Comparison of ENCODE assay signal across 12 cellular contexts in genomic region chr13:103351035-103351828, GRCh38.
DNase-seq lines count a peak whose midpoint lies in the region; ATAC-seq and TF ChIP-seq lines count a peak whose summit lies in the region.
"Had no signal": no experiment of that assay in that cellular context is flagged by ENCODE, and none has a peak within 500 bp of the region (broad histone marks: within the 10 kb centered on the region; RNA-seq: fewer than 3 reads in every experiment).

No MANE protein-coding gene starts in this region.

- no peaks in the 10 kb centered on the region for H3K9me2 ChIP-seq in SK-N-SH

- peak overlapping the region in 1 of 2 experiments; percentile 92; a peak in 2 of 4 replicates for H3K27ac ChIP-seq in SK-N-SH (ENCODE audit: low read depth in 2 of 2, low read length in 1 of 2)
- H3K27ac ChIP-seq: Peyer's patch, psoas muscle, uterus had no signal

- H3K79me2 ChIP-seq in SK-N-SH (ENCODE audit: insufficient read depth), result no peaks in the 10 kb centered on the region

- peaks cover 2% of the 10 kb centered on the region for H3K27me3 Mint-ChIP-seq in chondrocyte (ENCODE audit: low read depth)

- POLR2A ChIA-PET in SK-N-SH (lab: Yijun Ruan, JAX), result no interaction called here

- H3K36me3 Mint-ChIP-seq in chondrocyte (ENCODE audit: low read depth), result no peaks in the 10 kb centered on the region

- H3K9me3 ChIP-seq in SK-N-SH, result no peaks in the 10 kb centered on the region
- H3K9me3 ChIP-seq: Peyer's patch, psoas muscle, uterus had no signal

- H3K4me3 Mint-ChIP-seq in chondrocyte (ENCODE audit: unreplicated experiment), result peak overlapping the region; percentile 48

- no peak overlapping the region for H3K4me2 ChIP-seq in SK-N-SH

- H2AFZ ChIP-seq in SK-N-SH (ENCODE audit: low read depth), result no peak overlapping the region

- no peaks in the 10 kb centered on the region for H3K27me3 ChIP-seq in SK-N-SH (ENCODE audit: insufficient read depth)
- H3K27me3 ChIP-seq: Peyer's patch, uterus had no signal

- no peak for TF ChIP-seq RAD21 in SK-N-SH (IDR thresholded peaks at IDR 0.05; ENCODE audit: low read length)

- H3K4me1 ChIP-seq in SK-N-SH (ENCODE audit: control insufficient read depth in 1 of 2, insufficient read depth in 2 of 2, low read depth in 1 of 2, low read length in 1 of 2), result peaks cover 0 to 34% of the 10 kb centered on the region in 2 experiments; a peak in 2 of 4 replicates
- H3K4me1 ChIP-seq: psoas muscle, uterus had no signal

- ATAC-seq in SK-N-SH treated with all-trans-retinoic acid at 6 μM for 48 hours (no peak), GM19351 (IDR thresholded peaks at IDR 0.05; ENCODE audit: unreplicated experiment) (no peak)
- ATAC-seq: psoas muscle had no signal

- WGBS in SK-N-SH (ENCODE audit: low lambda C conversion rate), result 24% methylated on average over 9 of the region's 10 CpGs

- H3F3A ChIP-seq in SK-N-SH (replicated peaks; ENCODE audit: insufficient read depth), result no peaks in the 10 kb centered on the region

- TF ChIP-seq CTCF in SK-N-SH (IDR thresholded peaks at IDR 0.05) (no peak), chondrocyte (IDR thresholded peaks at IDR 0.05) (no peak)

- H3K36me3 ChIP-seq in SK-N-SH (replicated peaks in 1 of 2; ENCODE audit: control insufficient read depth in 1 of 2, insufficient read depth in 2 of 2, low read length in 1 of 2), result no peaks in the 10 kb centered on the region
- H3K36me3 ChIP-seq: Peyer's patch, uterus had no signal

- CTCF ChIA-PET in SK-N-SH (lab: Yijun Ruan, JAX), result no interaction called here

- DNase-seq in SK-N-SH, result no peak
- DNase-seq in chondrocyte (ENCODE audit: low spot score), result no peak
- peak; percentile 87 for DNase-seq in islet precursor cell
- peak; percentile 12 for DNase-seq in stromal cell of bone marrow (ENCODE audit: low read depth)
- DNase-seq in activated CD8-positive, alpha-beta memory T cell treated with anti-CD3 and anti-CD28 coated beads, Interleukin-2, amount 50 U/mL, for 4 hours, result no peak
- no peak for DNase-seq in NCI-H146 treated with DMSO at 0.1 percent for 48 hours (lab: John Stamatoyannopoulos, UW; ENCODE audit: unreplicated experiment)
- DNase-seq: NCI-H2081, Peyer's patch, psoas muscle, uterus had no signal

- H3K27ac Mint-ChIP-seq in chondrocyte (ENCODE audit: unreplicated experiment), result peak overlapping the region; percentile 72

- H3K9me3 Mint-ChIP-seq in chondrocyte (ENCODE audit: low read depth), result peaks cover 3% of the 10 kb centered on the region

- H3K4me1 Mint-ChIP-seq in chondrocyte (ENCODE audit: low read depth), result peaks cover 19% of the 10 kb centered on the region

- H3K4me3 ChIP-seq in SK-N-SH (ENCODE audit: low read depth in 2 of 2, low read length in 1 of 2), result no peak overlapping the region
- H3K4me3 ChIP-seq: Peyer's patch, psoas muscle, uterus had no signal

- no peak for TF ChIP-seq EP300 in SK-N-SH (IDR thresholded peaks at IDR 0.05; ENCODE audit: borderline replicate concordance in 1 of 2, low read depth in 1 of 2, low read length in 1 of 2)

- H4K20me1 ChIP-seq in SK-N-SH (ENCODE audit: insufficient read depth), result no peaks in the 10 kb centered on the region

- H3K9ac ChIP-seq in SK-N-SH, result no peak overlapping the region

TF ChIP-seq in SK-N-SH treated with all-trans-retinoic acid at 6 μM for 48 hours, 23 proteins besides CTCF, POLR2A, EP300 and RAD21:
- no peak for TF ChIP-seq ZNF565 (CRISPR knock-in tag; conservative IDR thresholded peaks at IDR 0.05; ENCODE audit: low read depth)
- TF ChIP-seq TOX (CRISPR knock-in tag; IDR thresholded peaks at IDR 0.05; ENCODE audit: borderline replicate concordance), result no peak
- TF ChIP-seq ARNTL (CRISPR knock-in tag; IDR thresholded peaks at IDR 0.05; ENCODE audit: borderline replicate concordance, low read depth), result no peak
- TF ChIP-seq ISL1 (CRISPR knock-in tag; IDR thresholded peaks at IDR 0.05), result peak; percentile 78

TF ChIP-seq in SK-N-SH, 30 proteins besides CTCF, POLR2A, EP300 and RAD21:
- TF ChIP-seq USF1 (IDR thresholded peaks at IDR 0.05; ENCODE audit: borderline replicate concordance, low read depth) (no peak), SIN3A (IDR thresholded peaks at IDR 0.05; ENCODE audit: borderline replicate concordance, low read depth, low read length) (no peak), FOXJ3 (CRISPR knock-in tag; IDR thresholded peaks at IDR 0.05) (no peak), YY1 (IDR thresholded peaks at IDR 0.05; ENCODE audit: low read depth) (no peak), TEAD4 (IDR thresholded peaks at IDR 0.05; ENCODE audit: borderline replicate concordance, insufficient read depth) (no peak), NRF1 (IDR thresholded peaks at IDR 0.05; ENCODE audit: low read depth, low read length) (no peak), MAX (IDR thresholded peaks at IDR 0.05; ENCODE audit: low read depth) (no peak), RFX5 (IDR thresholded peaks at IDR 0.05; ENCODE audit: low read length) (no peak), USF2 (IDR thresholded peaks at IDR 0.05; ENCODE audit: borderline replicate concordance, low read depth, low read length) (no peak), IRF3 (IDR thresholded peaks at IDR 0.05; ENCODE audit: low read depth, low read length) (no peak), RXRA (IDR thresholded peaks at IDR 0.05; ENCODE audit: borderline replicate concordance, low read depth) (no peak), POLR2AphosphoS5 (IDR thresholded peaks at IDR 0.05; ENCODE audit: low read depth, low read length) (no peak), NFIC (IDR thresholded peaks at IDR 0.05; ENCODE audit: borderline replicate concordance) (no peak), SMC3 (IDR thresholded peaks at IDR 0.05; ENCODE audit: low read depth, low read length) (no peak), FOSL2 (IDR thresholded peaks at IDR 0.05; ENCODE audit: borderline replicate concordance, low read depth) (no peak), MEF2A (IDR thresholded peaks at IDR 0.05; ENCODE audit: borderline replicate concordance, low read depth) (no peak), GATA2 (CRISPR knock-in tag; IDR thresholded peaks at IDR 0.05) (no peak), JUND (IDR thresholded peaks at IDR 0.05) (no peak), EZH2phosphoT487 (IDR thresholded peaks at IDR 0.05; ENCODE audit: borderline replicate concordance, low read depth) (no peak)

Comparison
In these comparisons a context has a peak if more than half of its experiments do, and no peak if none do; other contexts are left out.
1. DNase-seq: peak in islet precursor cell (single experiment) and stromal cell of bone marrow (single experiment); none in SK-N-SH (single experiment), chondrocyte (single experiment), activated CD8-positive, alpha-beta memory T cell treated with anti-CD3 and anti-CD28 coated beads, Interleukin-2, amount 50 U/mL, for 4 hours (single experiment) and NCI-H146 treated with DMSO at 0.1 percent for 48 hours (single experiment).